22 cellular contexts compared by ENCODE assay signal in the genomic region with DNA sequence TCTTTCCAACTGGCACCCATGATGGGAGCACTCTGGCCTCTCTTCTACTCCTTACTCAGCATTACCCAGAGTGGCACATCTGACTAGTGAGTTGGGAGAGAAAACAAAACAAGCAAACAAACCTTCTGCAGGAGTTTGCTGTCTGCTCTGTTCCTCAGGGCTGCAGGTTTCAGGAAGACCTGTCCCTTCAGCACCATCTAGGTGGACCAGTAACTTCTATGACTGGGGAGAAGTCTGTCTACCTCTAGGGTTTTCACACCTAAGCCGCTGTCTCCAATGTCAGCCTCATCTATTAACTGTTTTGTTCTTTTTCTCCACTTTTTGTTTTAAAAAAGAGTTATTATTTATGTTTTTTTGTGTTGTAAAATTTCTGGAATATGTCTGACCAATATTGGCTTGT.
"Had no signal": no experiment of that assay in that cellular context is flagged by ENCODE, and none has a peak within 500 bp of the region (broad histone marks: within the 10 kb centered on the region; RNA-seq: fewer than 3 reads in every experiment).

No MANE protein-coding gene starts in this region.

- H3K27me3 ChIP-seq: neural progenitor cell, sigmoid colon had no signal

- H3K4me3 ChIP-seq: lung, neural progenitor cell, sigmoid colon, thoracic aorta had no signal

- H3K36me3 ChIP-seq: neural progenitor cell, sigmoid colon, thoracic aorta had no signal

- H3K27ac ChIP-seq: neural progenitor cell, sigmoid colon, thoracic aorta, VCaP had no signal

- H3K4me1 ChIP-seq: neural progenitor cell, sigmoid colon had no signal

- H3K9me3 ChIP-seq: sigmoid colon, thoracic aorta had no signal

- DNase-seq: activated CD4-positive, alpha-beta T cell treated with anti-CD3 and anti-CD28 coated beads for 1 hour; activated CD4-positive, alpha-beta T cell treated with anti-CD3 and anti-CD28 coated beads, Interleukin-2, amount 50 U/mL, for 1 hour; activated CD8-positive, alpha-beta T cell treated with anti-CD3 and anti-CD28 coated beads, Interleukin-2, amount 10 ng/mL, durations not matched to agents 7 days and 5 days; activated gamma-delta T cell; activated naive CD4-positive, alpha-beta T cell treated with anti-CD3 and anti-CD28 coated beads, Interleukin-2, amount 50 U/mL, for 16 hours; activated naive CD8-positive, alpha-beta T cell treated with anti-CD3 and anti-CD28 coated beads, Interleukin-2, amount 50 U/mL, for 24 hours; caudate nucleus; dermis blood vessel endothelial cell; effector CD8-positive, alpha-beta T cell; foreskin melanocyte; hippocampal formation; islet precursor cell; left colon; naive thymus-derived CD8-positive, alpha-beta T cell; posterior cingulate gyrus; sigmoid colon; stimulated activated CD4-positive, alpha-beta T cell treated with anti-CD3 and anti-CD28 coated beads, Interleukin-4, amount 100 ng/mL, for 1 hour; stimulated activated naive CD4-positive, alpha-beta T cell treated with Interleukin-2 at 50 U/mL for 16 hours had no signal
